ENCODE assay signal across 8 cellular contexts in genomic region chr11:118621071-118621815, GRCh38. TPM values are rescaled to one million over a fixed set of nuclear protein-coding genes. Genes with fewer than 3 reads are reported as not detected.
A peak's percentile ranks its signal among the peaks of the same experiment; 100 is the strongest.
DNase-seq lines count a peak whose midpoint lies in the region; ATAC-seq and TF ChIP-seq lines count a peak whose summit lies in the region.

No MANE protein-coding gene starts in this region.

- intact Hi-C loops in CD4-positive, alpha-beta T cell (cut with DNase I, micrococcal nuclease) = no loop called here
- intact Hi-C loops in IMR-90 (cut with micrococcal nuclease) (no loop called here), adrenal gland (cut with DNase I) (no loop called here), Right ventricle myocardium inferior (cut with DNase I) (no loop called here)

- peak overlapping the region; percentile 97 for H4K5ac ChIP-seq in IMR-90 (ENCODE audit: low read depth, low read length)

- TF ChIP-seq POLR2A in IMR-90 (IDR thresholded peaks at IDR 0.05; ENCODE audit: low read depth, low read length) (peak; percentile 59), adrenal gland (IDR thresholded peaks at IDR 0.05) (peak; percentile 44 to 67)

- peak overlapping the region; percentile 94 for H3K23ac ChIP-seq in IMR-90 (ENCODE audit: low read depth, low read length)

- peak overlapping the region; percentile 90 for H3K18ac ChIP-seq in IMR-90 (ENCODE audit: low read depth, low read length)

- no peak for TF ChIP-seq RAD21 in IMR-90 (IDR thresholded peaks at IDR 0.05; ENCODE audit: low read length)

- no TSS peak for BruUV-seq in IMR-90 (replicated peaks; lab: Mats Ljungman, UMichigan)

- peak overlapping the region; percentile 94 for H2BK15ac ChIP-seq in IMR-90 (ENCODE audit: low read depth, low read length)

- H2BK20ac ChIP-seq in IMR-90 (ENCODE audit: low read depth, low read length) = peak overlapping the region; percentile 89

- peak; percentile 64 for ATAC-seq in CD4-positive, alpha-beta T cell (ENCODE audit: poor library complexity)
- peak; percentile 62 for ATAC-seq in IMR-90 (ENCODE audit: low read depth)
- peak; percentile 68 for ATAC-seq in Right ventricle myocardium inferior
- no peak for ATAC-seq in HG03135 (IDR thresholded peaks at IDR 0.05; ENCODE audit: unreplicated experiment)

- H4K91ac ChIP-seq in IMR-90 (ENCODE audit: insufficient read depth, low read depth, low read length) = peak overlapping the region; percentile 92

- peak overlapping the region; percentile 100 for H2AK5ac ChIP-seq in IMR-90 (ENCODE audit: low read depth, low read length)

- H3K27me3 Mint-ChIP-seq in CD4-positive, alpha-beta T cell = peaks cover 20% of the 10 kb centered on the region

- POLR2A ChIA-PET in CD4-positive, alpha-beta T cell (lab: Charles Lee) = no interaction called here
- POLR2A ChIA-PET in IMR-90 (lab: Charles Lee; ENCODE audit: unreplicated experiment) = interaction anchor here (0.6 to 4.4 kb wide), 3 partner anchors 13 to 1444 kb away, joined by 3 to 36 read pairs (median 20); partner anchors contain the start of gene PHLDB1

- H3K27ac ChIP-seq in CD4-positive, alpha-beta T cell (ENCODE audit: low read depth, low read length) = no peak overlapping the region
- H3K27ac ChIP-seq in IMR-90 (ENCODE audit: insufficient read depth, low read length) (peak overlapping the region; percentile 95), OCI-LY1 (ENCODE audit: low read depth, low read length, poor library complexity, severe bottlenecking) (no peak overlapping the region), adrenal gland (peak overlapping the region; percentile 24 to 91 (median 72))

- no peak overlapping the region for H3K27ac Mint-ChIP-seq in CD4-positive, alpha-beta T cell

- H3K27me3 ChIP-seq in CD4-positive, alpha-beta T cell (ENCODE audit: control insufficient read depth, insufficient read depth, low read length) = peaks cover 9% of the 10 kb centered on the region
- H3K27me3 ChIP-seq in IMR-90 (ENCODE audit: control insufficient read depth, insufficient read depth, low read length) (no peaks in the 10 kb centered on the region), OCI-LY1 (ENCODE audit: insufficient read depth, low read length) (no peaks in the 10 kb centered on the region), adrenal gland (no peaks in the 10 kb centered on the region), neuron (ENCODE audit: insufficient read depth, low read length) (no peaks in the 10 kb centered on the region)

- H3K36me3 ChIP-seq in IMR-90 (ENCODE audit: control insufficient read depth, insufficient read depth, low read length) (peaks cover 33% of the 10 kb centered on the region), OCI-LY1 (ENCODE audit: insufficient read depth, low read length) (no peaks in the 10 kb centered on the region), adrenal gland (replicated peaks in 1 of 2) (peaks cover 0 to 18% of the 10 kb centered on the region in 2 donors), neuron (ENCODE audit: insufficient read depth, low read length) (peaks cover 17% of the 10 kb centered on the region)

- H3K79me1 ChIP-seq in IMR-90 (ENCODE audit: low read depth in 1 of 2, low read length in 2 of 2) = peaks cover 21 to 72% of the 10 kb centered on the region in 2 experiments; a peak in 3 of 4 replicates

- CTCF ChIA-PET in CD4-positive, alpha-beta T cell (lab: Charles Lee) = interaction anchor here (0.6 kb wide), 1 partner anchor 18 kb away, joined by 3 read pairs; no protein-coding TSS in a partner anchor
- CTCF ChIA-PET in IMR-90 (lab: Yijun Ruan, JAX) = interaction anchor here (0.6 to 2.0 kb wide), 2 partner anchors 9 to 1616 kb away, joined by 3 to 9 read pairs; no protein-coding TSS in a partner anchor

- peak in 3 of 10 experiments; percentile 9 to 17 (median 15) for DNase-seq in CD4-positive, alpha-beta T cell
- DNase-seq in IMR-90 = peak; percentile 86
- DNase-seq in adrenal gland = peak; percentile 89 to 94 (median 91)
- DNase-seq in Right ventricle myocardium inferior (ENCODE audit: missing footprints) = peak; percentile 91
- DNase-seq in cortex of kidney (lab: John Stamatoyannopoulos, UW) = no peak

- H3K9me2 ChIP-seq in OCI-LY1 (ENCODE audit: low read depth, low read length) = no peaks in the 10 kb centered on the region

- peak overlapping the region; percentile 91 for H2AK9ac ChIP-seq in IMR-90 (replicated peaks; ENCODE audit: low read depth, low read length, poor library complexity)

- WGBS in IMR-90 (ENCODE audit: extremely low coverage in 2 of 2, insufficient read length in 1 of 2), 2 experiments = 0% methylated on average over 19 of the region's 38 CpGs; no CpG with 5 or more reads in 1 of the 2 experiments
- 3 to 9% (median 3%) methylated on average over 12 to 38 of the region's 38 CpGs for WGBS in adrenal gland, 4 donors

- peak overlapping the region; percentile 99 for H3K14ac ChIP-seq in IMR-90 (replicated peaks; ENCODE audit: low read depth, low read length)

- in situ Hi-C loops in IMR-90 (cut with MboI; ENCODE audit: low sequenced_read_pairs) = no loop called here

- peak overlapping the region; percentile 99 for H2BK5ac ChIP-seq in IMR-90 (ENCODE audit: low read depth, low read length, poor library complexity, severe bottlenecking)

- TF ChIP-seq CTCF in CD4-positive, alpha-beta T cell (IDR thresholded peaks at IDR 0.05) = no peak
- no peak for TF ChIP-seq CTCF in IMR-90 (conservative IDR thresholded peaks at IDR 0.05; ENCODE audit: low read depth, low read length)
- no peak for TF ChIP-seq CTCF in OCI-LY1 (IDR thresholded peaks at IDR 0.05; ENCODE audit: low read length)
- peak in 1 of 6 experiments; percentile 6 for TF ChIP-seq CTCF in adrenal gland (IDR thresholded peaks at IDR 0.05)

- H3K36me3 Mint-ChIP-seq in CD4-positive, alpha-beta T cell (ENCODE audit: low read depth) = no peaks in the 10 kb centered on the region

- peak overlapping the region; percentile 67 to 91 for H4K8ac ChIP-seq in IMR-90 (ENCODE audit: low read depth in 2 of 2, low read length in 2 of 2)

- dilution Hi-C loops in IMR-90 (cut with HindIII; ENCODE audit: low sequenced_read_pairs, unreplicated experiment) = no loop called here

- H3K4ac ChIP-seq in IMR-90 (ENCODE audit: low read depth, low read length) = peak overlapping the region; percentile 99

- peaks cover 5% of the 10 kb centered on the region for H3K4me1 Mint-ChIP-seq in CD4-positive, alpha-beta T cell (ENCODE audit: low read depth)

- H3K4me3 Mint-ChIP-seq in CD4-positive, alpha-beta T cell = peak overlapping the region; percentile 54

- H4K20me1 ChIP-seq in IMR-90 (ENCODE audit: insufficient read depth, low read length) (peaks cover 50% of the 10 kb centered on the region), OCI-LY1 (ENCODE audit: insufficient read depth, low read length) (no peaks in the 10 kb centered on the region)

- H3K4me1 ChIP-seq in IMR-90 (ENCODE audit: control insufficient read depth, insufficient read depth, low read length) = peaks cover 43% of the 10 kb centered on the region
- H3K4me1 ChIP-seq in OCI-LY1 (ENCODE audit: insufficient read depth, low read length, severe bottlenecking) = peaks cover 12% of the 10 kb centered on the region
- H3K4me1 ChIP-seq in adrenal gland (replicated peaks in 1 of 2) = peaks cover 36 to 71% of the 10 kb centered on the region in 2 donors
- H3K4me1 ChIP-seq in neuron (ENCODE audit: insufficient read depth, low read length) = peaks cover 59% of the 10 kb centered on the region

- H3K4me3 ChIP-seq in IMR-90 (ENCODE audit: insufficient read depth, low read depth, low read length) = peak overlapping the region; percentile 87
- H3K4me3 ChIP-seq in OCI-LY1 (ENCODE audit: low read depth, low read length, poor library complexity, severe bottlenecking) = peak overlapping the region; percentile 36
- peak overlapping the region in 3 of 4 donors; percentile 27 to 72 (median 68) for H3K4me3 ChIP-seq in adrenal gland
- H3K4me3 ChIP-seq in neuron (ENCODE audit: low read length) = peak overlapping the region; percentile 89

- H3K9ac ChIP-seq in IMR-90 (ENCODE audit: low read depth, low read length) = peak overlapping the region; percentile 99
- H3K9ac ChIP-seq in OCI-LY1 (ENCODE audit: low read length) = no peak overlapping the region; the same call in 1 of the 2 replicates

- H3F3A ChIP-seq in OCI-LY1 (ENCODE audit: insufficient read depth, low read length) = no peaks in the 10 kb centered on the region

- no peaks in the 10 kb centered on the region for H3K79me2 ChIP-seq in OCI-LY1 (ENCODE audit: insufficient read depth, low read length)

- no peaks in the 10 kb centered on the region for H3K9me3 Mint-ChIP-seq in CD4-positive, alpha-beta T cell

- H3K4me2 ChIP-seq in IMR-90 (ENCODE audit: low read depth, low read length) (peak overlapping the region; percentile 99), OCI-LY1 (ENCODE audit: low read length) (peak overlapping the region; percentile 49)

- peaks cover 26% of the 10 kb centered on the region for H3K9me1 ChIP-seq in IMR-90 (ENCODE audit: insufficient read depth, low read length)

- H2BK120ac ChIP-seq in IMR-90 (ENCODE audit: low read depth, low read length) = peak overlapping the region; percentile 97

- H3K9me3 ChIP-seq in CD4-positive, alpha-beta T cell (ENCODE audit: control insufficient read depth, low read length) = no peaks in the 10 kb centered on the region
- H3K9me3 ChIP-seq in IMR-90 (ENCODE audit: control insufficient read depth, insufficient read depth, low read length) (no peaks in the 10 kb centered on the region), OCI-LY1 (ENCODE audit: low read length) (no peaks in the 10 kb centered on the region), adrenal gland (replicated peaks in 1 of 3) (no peaks in the 10 kb centered on the region), neuron (ENCODE audit: low read length) (no peaks in the 10 kb centered on the region)

- H2AFZ ChIP-seq in IMR-90 (replicated peaks; ENCODE audit: low read length, poor library complexity) (peak overlapping the region; percentile 75), OCI-LY1 (ENCODE audit: low read length) (no peak overlapping the region), neuron (ENCODE audit: low read depth, low read length) (peak overlapping the region; percentile 42)

- H3K56ac ChIP-seq in IMR-90 (ENCODE audit: extremely low read depth, insufficient read depth, low read length) = peak overlapping the region; percentile 79

RNA-seq across cellular contexts. Expression of gene PHLDB1, which starts 13.8 kb away (rescaled TPM):
- 1 to 10 TPM; 1.8 to 2.3 TPM for total RNA-seq in CD4-positive, alpha-beta T cell
- total RNA-seq in IMR-90 (2012; rRNA removed) (40.0 and 41.7 TPM in 2 replicates), adrenal gland (100 to 1,000 TPM in 2 of 8 donors, 10 to 100 TPM in 6; 53.0 to 140 (median 80.2) TPM), Right ventricle myocardium inferior (115 TPM)
- polyA plus RNA-seq in IMR-90 (2012; rRNA removed) (90.4 and 96.4 TPM in 2 replicates), adrenal gland (100 to 1,000 TPM in 2 of 3 donors, 10 to 100 TPM in 1; 57.0 to 207 (median 103) TPM)
- polyA plus RNA-seq in IMR-90 (2012; cell fraction: cytosol; rRNA removed) = 60.4 and 83.0 TPM in 2 replicates
- 350 and 414 TPM in 2 replicates for polyA plus RNA-seq in IMR-90 (2012; cell fraction: nucleus; rRNA removed; ENCODE audit: low replicate concordance)

RNA-seq across cellular contexts. Expression of gene ARCN1, which starts 49.0 kb away (rescaled TPM):
- 10 to 100 TPM; 73.7 to 78.6 TPM for total RNA-seq in CD4-positive, alpha-beta T cell
- total RNA-seq in IMR-90 (2012; rRNA removed) (148 and 176 TPM in 2 replicates), adrenal gland (100 to 1,000 TPM in 4 of 8 donors, 10 to 100 TPM in 4; 81.9 to 254 (median 105) TPM), Right ventricle myocardium inferior (93.4 TPM)
- polyA plus RNA-seq in IMR-90 (2012; rRNA removed) (212 and 215 TPM in 2 replicates), adrenal gland (100 to 1,000 TPM in 1 of 3 donors, 10 to 100 TPM in 2; 42.6 to 274 (median 54.5) TPM)
- 47.6 and 72.9 TPM in 2 replicates for polyA plus RNA-seq in IMR-90 (2012; cell fraction: cytosol; rRNA removed)
- 17.0 and 104 TPM in 2 replicates for polyA plus RNA-seq in IMR-90 (2012; cell fraction: nucleus; rRNA removed; ENCODE audit: low replicate concordance)

RNA-seq across cellular contexts. Expression of gene IFT46, which starts 55.5 kb away (rescaled TPM):
- total RNA-seq in CD4-positive, alpha-beta T cell = 1 to 10 TPM; 4.9 to 6.3 TPM
- 45.5 and 46.2 TPM in 2 replicates for total RNA-seq in IMR-90 (2012; rRNA removed)
- polyA plus RNA-seq in IMR-90 (2012; rRNA removed) = 27.7 and 30.1 TPM in 2 replicates
- 11.6 and 13.5 TPM in 2 replicates for polyA plus RNA-seq in IMR-90 (2012; cell fraction: cytosol; rRNA removed)
- 16.9 and 37.4 TPM in 2 replicates for polyA plus RNA-seq in IMR-90 (2012; cell fraction: nucleus; rRNA removed; ENCODE audit: low replicate concordance)
- 10 to 100 TPM; 13.8 to 43.6 (median 25.7) TPM for total RNA-seq in adrenal gland
- 10 to 100 TPM; 29.6 to 39.9 (median 31.4) TPM for polyA plus RNA-seq in adrenal gland
- total RNA-seq in Right ventricle myocardium inferior = 24.9 TPM

RNA-seq across cellular contexts. Expression of gene TREH, which starts 58.2 kb away (rescaled TPM):
- total RNA-seq in CD4-positive, alpha-beta T cell = not detected
- total RNA-seq in IMR-90 (2012; rRNA removed) (not detected in 2 replicates), adrenal gland (not detected), Right ventricle myocardium inferior (not detected)
- polyA plus RNA-seq in IMR-90 (2012; rRNA removed) (not detected in 2 replicates), adrenal gland (1 to 10 TPM in 2 of 3 donors, not detected in 1; 3.0 to 5.1 TPM)
- not detected in 2 replicates for polyA plus RNA-seq in IMR-90 (2012; cell fraction: cytosol; rRNA removed)
- polyA plus RNA-seq in IMR-90 (2012; cell fraction: nucleus; rRNA removed; ENCODE audit: low replicate concordance) = not detected in 2 replicates

Comparison
In these comparisons a context has a peak if more than half of its experiments do, and no peak if none do; other contexts are left out.
1. H3K27ac ChIP-seq: peak in IMR-90 (single experiment) and adrenal gland (5 of 5); none in CD4-positive, alpha-beta T cell (single experiment) and OCI-LY1 (single experiment).
2. H3K4me3 ChIP-seq: peak in every context shown above with its lines; median percentile 89 in neuron; 87 in IMR-90; 68 in adrenal gland; 36 in OCI-LY1.
3. RNA of gene PHLDB1, which starts 13.8 kb away (total RNA-seq): 115 TPM in Right ventricle myocardium inferior (single experiment), 53.0 to 140 TPM in adrenal gland and 40.0 to 41.7 TPM in IMR-90; 1.8 to 2.3 TPM in CD4-positive, alpha-beta T cell; every median in the first group is over 10 times any median in the second.